In genomic region chr16:10828851-10829331, GRCh38 we compare ENCODE assay signal across 8 cellular contexts. TPM values are rescaled to one million over a fixed set of nuclear protein-coding genes. Genes with fewer than 3 reads are reported as not detected.
DNase-seq lines count a peak whose midpoint lies in the region; ATAC-seq and TF ChIP-seq lines count a peak whose summit lies in the region.

No MANE protein-coding gene starts in this region.

- peak overlapping the region; percentile 31 for H3K27ac ChIP-seq in AG04450 (ENCODE audit: low read depth, low read length)
- H3K27ac ChIP-seq in tibial artery = peak overlapping the region; percentile 93

- CTCF ChIA-PET in AG04450 (lab: Charles Lee) = interaction anchor here (0.7 to 2.0 kb wide), 2 partner anchors 90 to 219 kb away, joined by 3 to 7 read pairs; no protein-coding TSS in a partner anchor

- H3K4me3 ChIP-seq in AG04450 (ENCODE audit: low read depth, low read length) (0 out of 2 replicates have a peak overlapping the region, but pooled peaks have one; percentile 1), tibial artery (peak overlapping the region; percentile 14 to 15)

- POLR2A ChIA-PET in AG04450 (lab: Yijun Ruan, JAX) = no interaction called here

- peaks cover 82% of the 10 kb centered on the region for H3K4me1 Mint-ChIP-seq in dendritic cell treated with granulocyte-macrophage colony-stimulating factor and Interleukin-4, amounts not matched to agents 40 ng/mL and 50 ng/mL, for 4 days (ENCODE audit: low read depth)

- no peak for ATAC-seq in HG03108 (IDR thresholded peaks at IDR 0.05; ENCODE audit: unreplicated experiment)

- peak overlapping the region; percentile 55 for H3K4me3 Mint-ChIP-seq in dendritic cell treated with granulocyte-macrophage colony-stimulating factor and Interleukin-4, amounts not matched to agents 40 ng/mL and 50 ng/mL, for 4 days

- H3K27me3 ChIP-seq in AG04450 (ENCODE audit: control insufficient read depth, insufficient read depth, low read length) = peaks cover 7% of the 10 kb centered on the region
- no peaks in the 10 kb centered on the region for H3K27me3 ChIP-seq in tibial artery

- TF ChIP-seq CTCF in AG04450 (IDR thresholded peaks at IDR 0.05; ENCODE audit: low read depth, low read length) = no peak
- no peak for TF ChIP-seq CTCF in tibial artery (IDR thresholded peaks at IDR 0.05)

- peak; percentile 27 for DNase-seq in AG04450 (ENCODE audit: low read depth, low spot score)
- peak; percentile 72 for DNase-seq in NCI-H2029 treated with DMSO at 0.1 percent for 48 hours (lab: John Stamatoyannopoulos, UW)
- peak; percentile 63 to 70 for DNase-seq in lung microvascular endothelial cell (ENCODE audit: low read depth in 2 of 2)
- peak; percentile 91 to 98 for DNase-seq in tibial artery
- DNase-seq in effector CD4-positive, alpha-beta T cell = no peak
- no peak for DNase-seq in NCI-H510A treated with DMSO at 0.1 percent for 48 hours (lab: John Stamatoyannopoulos, UW)

- intact Hi-C loops in dendritic cell treated with granulocyte-macrophage colony-stimulating factor and Interleukin-4, amounts not matched to agents 40 ng/mL and 50 ng/mL, for 4 days (cut with micrococcal nuclease) = loop anchor here (2.0 to 5.0 kb wide), 4 partner anchors 18 to 77 kb away; no protein-coding TSS in a partner anchor
- intact Hi-C loops in tibial artery (cut with DNase I; ENCODE audit: low total_unique reads) = loop anchor here (5.0 kb wide), 1 partner anchor 663 kb away; no protein-coding TSS in a partner anchor

- no peaks in the 10 kb centered on the region for H3K36me3 Mint-ChIP-seq in dendritic cell treated with granulocyte-macrophage colony-stimulating factor and Interleukin-4, amounts not matched to agents 40 ng/mL and 50 ng/mL, for 4 days (ENCODE audit: low read depth)

- no peaks in the 10 kb centered on the region for H3K9me3 Mint-ChIP-seq in dendritic cell treated with granulocyte-macrophage colony-stimulating factor and Interleukin-4, amounts not matched to agents 40 ng/mL and 50 ng/mL, for 4 days

- H3K27ac Mint-ChIP-seq in dendritic cell treated with granulocyte-macrophage colony-stimulating factor and Interleukin-4, amounts not matched to agents 40 ng/mL and 50 ng/mL, for 4 days = peak overlapping the region; percentile 99

- H3K36me3 ChIP-seq in tibial artery = no peaks in the 10 kb centered on the region

- H3K27me3 Mint-ChIP-seq in dendritic cell treated with granulocyte-macrophage colony-stimulating factor and Interleukin-4, amounts not matched to agents 40 ng/mL and 50 ng/mL, for 4 days = no peaks in the 10 kb centered on the region

- H3K9me3 ChIP-seq in AG04450 (ENCODE audit: control insufficient read depth, insufficient read depth, low read length) (no peaks in the 10 kb centered on the region), tibial artery (no peaks in the 10 kb centered on the region)

- H3K4me1 ChIP-seq in tibial artery = peaks cover 0 to 36% (median 30%) of the 10 kb centered on the region in 4 donors

RNA-seq across cellular contexts. Expression of gene TVP23A, which starts 10.3 kb away (rescaled TPM):
- not detected in 2 replicates for polyA plus RNA-seq in AG04450 (2011; rRNA removed)
- polyA minus RNA-seq in AG04450 (2011; rRNA and poly(A)+ RNA removed) = not detected in 2 replicates
- not detected in 2 replicates for total RNA-seq in lung microvascular endothelial cell

RNA-seq across cellular contexts. Expression of gene CIITA, which starts 48.1 kb away (rescaled TPM):
- 0.04 and 0.06 TPM in 2 replicates for polyA plus RNA-seq in AG04450 (2011; rRNA removed)
- polyA minus RNA-seq in AG04450 (2011; rRNA and poly(A)+ RNA removed) = not detected in 2 replicates
- under 0.01 TPM in 1 of 2 replicates, not detected in the other for total RNA-seq in lung microvascular endothelial cell

Comparison
In these comparisons a context has a peak if more than half of its experiments do, and no peak if none do; other contexts are left out.
1. DNase-seq: peak in AG04450 (single experiment), NCI-H2029 treated with DMSO at 0.1 percent for 48 hours (single experiment), lung microvascular endothelial cell (2 of 2) and tibial artery (2 of 2); none in effector CD4-positive, alpha-beta T cell (single experiment) and NCI-H510A treated with DMSO at 0.1 percent for 48 hours (single experiment).